Comparison of ENCODE assay signal across 30 cellular contexts in genomic region chr15:35054380-35054779, GRCh38. TPM values are rescaled to one million over a fixed set of nuclear protein-coding genes. Genes with fewer than 3 reads are reported as not detected.
"Had no signal": no experiment of that assay in that cellular context is flagged by ENCODE, and none has a peak within 500 bp of the region (broad histone marks: within the 10 kb centered on the region; RNA-seq: fewer than 3 reads in every experiment).

No MANE protein-coding gene starts in this region.

- H3K9me3 Mint-ChIP-seq: activated B cell treated with CpG ODN at 0.5 μM for 24 hours; activated CD8-positive, alpha-beta T cell treated with anti-CD3 and anti-CD28 coated beads for 36 hours; activated T-cell treated with anti-CD3 and anti-CD28 coated beads, Interleukin-2, amount 50 U/mL, for 4 hours; activated T-helper 17 cell treated with anti-CD3 and anti-CD28 coated beads, Interleukin-2, amount 50 U/mL, for 72 hours; central memory CD8-positive, alpha-beta T cell; dendritic cell treated with granulocyte-macrophage colony-stimulating factor and Interleukin-4, amounts not matched to agents 40 ng/mL and 50 ng/mL, for 4 days; endodermal cell; memory B cell; natural killer cell treated with Interleukin-12 subunit alpha and Interleukin-12 subunit beta and Interleukin-15 and Interleukin-18, amount 100 ng/mL, for 72 hours; stimulated activated effector memory CD8-positive, alpha-beta T cell treated with anti-CD3 and anti-CD28 coated beads, Interleukin-12 subunit alpha, Interleukin-12 subunit beta, amount 100 ng/mL, for 72 hours; stimulated activated naive CD8-positive, alpha-beta T cell treated with anti-CD3 and anti-CD28 coated beads, Interleukin-15, Interleukin-2, amounts not matched to agents 100 ng/mL and 50 ng/mL, for 24 hours; T-cell; T-helper 2 cell treated with Interferon-gamma antibody and Interleukin-4, amounts not matched to agents 5 μg/mL and 100 μg/mL, for 36 hours; type B pancreatic cell had no signal

- H3K4me2 ChIP-seq: hepatocyte had no signal

- DNase-seq: activated B cell treated with CpG ODN at 0.5 μM for 24 hours; activated CD4-positive, alpha-beta T cell treated with anti-CD3 and anti-CD28 coated beads, Interleukin-2, amount 50 U/mL, for 1 hour; activated CD8-positive, alpha-beta T cell treated with anti-CD3 and anti-CD28 coated beads for 36 hours; activated gamma-delta T cell treated with Interleukin-2 at 50 U/mL for 16 hours; activated naive CD4-positive, alpha-beta T cell treated with anti-CD3 and anti-CD28 coated beads, Interleukin-2, amount 50 U/mL, for 16 hours; activated T-cell treated with anti-CD3 and anti-CD28 coated beads, Interleukin-2, amount 50 U/mL, for 4 hours; amygdala; endodermal cell; kidney; left colon; retina; stimulated activated CD4-positive, alpha-beta T cell treated with anti-CD3 and anti-CD28 coated beads, Interleukin-12 subunit alpha, Interleukin-12 subunit beta, amount 100 ng/mL, for 4 hours; stimulated activated CD4-positive, alpha-beta T cell treated with anti-CD3 and anti-CD28 coated beads, Interleukin-4, amount 100 ng/mL, for 1 hour; T-cell; uterus had no signal

- H3K27ac Mint-ChIP-seq: activated B cell treated with CpG ODN at 0.5 μM for 24 hours; activated CD8-positive, alpha-beta T cell treated with anti-CD3 and anti-CD28 coated beads for 36 hours; activated T-helper 17 cell treated with anti-CD3 and anti-CD28 coated beads, Interleukin-2, amount 50 U/mL, for 72 hours; dendritic cell treated with granulocyte-macrophage colony-stimulating factor and Interleukin-4, amounts not matched to agents 40 ng/mL and 50 ng/mL, for 4 days; endodermal cell; memory B cell; natural killer cell treated with Interleukin-12 subunit alpha and Interleukin-12 subunit beta and Interleukin-15 and Interleukin-18, amount 100 ng/mL, for 72 hours; stimulated activated effector memory CD8-positive, alpha-beta T cell treated with anti-CD3 and anti-CD28 coated beads, Interleukin-12 subunit alpha, Interleukin-12 subunit beta, amount 100 ng/mL, for 72 hours; stimulated activated naive CD8-positive, alpha-beta T cell treated with anti-CD3 and anti-CD28 coated beads, Interleukin-15, Interleukin-2, amounts not matched to agents 100 ng/mL and 50 ng/mL, for 24 hours; T-cell; T-helper 2 cell treated with Interferon-gamma antibody and Interleukin-4, amounts not matched to agents 5 μg/mL and 100 μg/mL, for 36 hours; type B pancreatic cell had no signal

- H3K36me3 Mint-ChIP-seq: memory B cell; natural killer cell treated with Interleukin-12 subunit alpha and Interleukin-12 subunit beta and Interleukin-15 and Interleukin-18, amount 100 ng/mL, for 72 hours; stimulated activated effector memory CD8-positive, alpha-beta T cell treated with anti-CD3 and anti-CD28 coated beads, Interleukin-12 subunit alpha, Interleukin-12 subunit beta, amount 100 ng/mL, for 72 hours; T-cell; type B pancreatic cell had no signal

- H2AFZ ChIP-seq: hepatocyte had no signal

- H3K9me3 ChIP-seq: gastroesophageal sphincter, thoracic aorta, uterus had no signal

- FAIRE-seq: kidney had no signal

- ATAC-seq: activated CD8-positive, alpha-beta T cell treated with anti-CD3 and anti-CD28 coated beads for 36 hours; activated T-cell treated with anti-CD3 and anti-CD28 coated beads, Interleukin-2, amount 50 U/mL, for 4 hours; activated T-helper 17 cell treated with anti-CD3 and anti-CD28 coated beads, Interleukin-2, amount 50 U/mL, for 72 hours; gastroesophageal sphincter; left colon; natural killer cell treated with Interleukin-12 subunit alpha and Interleukin-12 subunit beta and Interleukin-15 and Interleukin-18, amount 100 ng/mL, for 72 hours; sciatic nerve; stimulated activated effector memory CD8-positive, alpha-beta T cell treated with anti-CD3 and anti-CD28 coated beads, Interleukin-12 subunit alpha, Interleukin-12 subunit beta, amount 100 ng/mL, for 72 hours; T-cell had no signal

- H3K4me1 ChIP-seq: gastroesophageal sphincter, uterus had no signal

- H3K4me3 ChIP-seq: gastroesophageal sphincter, hepatocyte, skin epidermis, thoracic aorta, uterus had no signal

- H3K4me3 Mint-ChIP-seq: activated B cell treated with CpG ODN at 0.5 μM for 24 hours; activated CD8-positive, alpha-beta T cell treated with anti-CD3 and anti-CD28 coated beads for 36 hours; activated T-cell treated with anti-CD3 and anti-CD28 coated beads, Interleukin-2, amount 50 U/mL, for 4 hours; activated T-helper 17 cell treated with anti-CD3 and anti-CD28 coated beads, Interleukin-2, amount 50 U/mL, for 72 hours; central memory CD8-positive, alpha-beta T cell; dendritic cell treated with granulocyte-macrophage colony-stimulating factor and Interleukin-4, amounts not matched to agents 40 ng/mL and 50 ng/mL, for 4 days; endodermal cell; memory B cell; natural killer cell treated with Interleukin-12 subunit alpha and Interleukin-12 subunit beta and Interleukin-15 and Interleukin-18, amount 100 ng/mL, for 72 hours; stimulated activated effector memory CD8-positive, alpha-beta T cell treated with anti-CD3 and anti-CD28 coated beads, Interleukin-12 subunit alpha, Interleukin-12 subunit beta, amount 100 ng/mL, for 72 hours; stimulated activated naive CD8-positive, alpha-beta T cell treated with anti-CD3 and anti-CD28 coated beads, Interleukin-15, Interleukin-2, amounts not matched to agents 100 ng/mL and 50 ng/mL, for 24 hours; T-cell; T-helper 2 cell treated with Interferon-gamma antibody and Interleukin-4, amounts not matched to agents 5 μg/mL and 100 μg/mL, for 36 hours; type B pancreatic cell had no signal

- H3K36me3 ChIP-seq: gastroesophageal sphincter, thoracic aorta, uterus had no signal

- H3K27me3 Mint-ChIP-seq: activated CD8-positive, alpha-beta T cell treated with anti-CD3 and anti-CD28 coated beads for 36 hours; stimulated activated naive CD8-positive, alpha-beta T cell treated with anti-CD3 and anti-CD28 coated beads, Interleukin-15, Interleukin-2, amounts not matched to agents 100 ng/mL and 50 ng/mL, for 24 hours; type B pancreatic cell had no signal

- H3K4me1 Mint-ChIP-seq: activated B cell treated with CpG ODN at 0.5 μM for 24 hours; activated T-helper 17 cell treated with anti-CD3 and anti-CD28 coated beads, Interleukin-2, amount 50 U/mL, for 72 hours; central memory CD8-positive, alpha-beta T cell; stimulated activated effector memory CD8-positive, alpha-beta T cell treated with anti-CD3 and anti-CD28 coated beads, Interleukin-12 subunit alpha, Interleukin-12 subunit beta, amount 100 ng/mL, for 72 hours; T-cell had no signal

- H3K79me2 ChIP-seq: hepatocyte had no signal

- H3K27me3 ChIP-seq: gastroesophageal sphincter, hepatocyte, uterus had no signal

- H3K27ac ChIP-seq: gastroesophageal sphincter, hepatocyte, thoracic aorta, uterus had no signal

RNA-seq across cellular contexts. Expression of gene NANOGP8, which starts 30.7 kb away (rescaled TPM):
- total RNA-seq: activated CD8-positive, alpha-beta T cell treated with anti-CD3 and anti-CD28 coated beads for 36 hours; activated T-cell treated with anti-CD3 and anti-CD28 coated beads, Interleukin-2, amount 50 U/mL, for 4 hours; activated T-helper 17 cell treated with anti-CD3 and anti-CD28 coated beads, Interleukin-2, amount 50 U/mL, for 72 hours; hepatocyte; natural killer cell treated with Interleukin-12 subunit alpha and Interleukin-12 subunit beta and Interleukin-15 and Interleukin-18, amount 100 ng/mL, for 72 hours had no signal
- polyA plus RNA-seq: liver had no signal
